In the genomic region with DNA sequence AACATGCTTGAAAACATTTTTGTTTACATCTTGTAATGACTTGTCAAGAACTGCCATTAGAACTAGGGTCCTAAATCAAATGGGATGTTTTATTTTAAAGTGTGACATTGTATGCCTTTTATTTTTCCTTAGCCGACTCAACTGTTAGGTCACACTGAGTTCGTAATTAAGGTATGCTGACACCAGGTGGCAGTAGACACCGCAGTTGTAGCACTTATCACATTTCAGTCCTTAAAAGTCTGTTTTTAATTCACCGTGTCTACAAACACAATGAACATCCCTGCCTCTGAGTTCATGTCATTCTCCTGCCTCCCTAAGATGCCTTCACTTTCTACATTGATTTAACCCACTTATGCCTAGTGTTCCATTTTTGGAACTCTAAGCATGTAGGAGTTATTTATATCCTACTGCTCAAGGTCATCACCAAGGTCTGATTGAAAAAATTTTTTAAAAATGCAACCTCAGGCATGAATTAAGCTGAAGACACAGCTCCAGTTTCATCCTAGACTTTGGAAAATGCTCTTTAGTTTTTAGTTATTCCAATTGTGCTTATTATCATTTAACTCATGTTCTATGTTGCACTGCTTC, we compare ENCODE assay signal across 8 cellular contexts.
DNase-seq lines count a peak whose midpoint lies in the region; ATAC-seq and TF ChIP-seq lines count a peak whose summit lies in the region.

No MANE protein-coding gene starts in this region.

- no peak overlapping the region for H3K27ac Mint-ChIP-seq in type B pancreatic cell
- H3K27ac Mint-ChIP-seq in CD14-positive monocyte, result no peak overlapping the region

- intact Hi-C loops in PC-3 (cut with micrococcal nuclease), result no loop called here
- intact Hi-C loops in CD14-positive monocyte (cut with micrococcal nuclease), result no loop called here

- H3K36me3 ChIP-seq in PC-3 (ENCODE audit: low read depth, low read length), result no peaks in the 10 kb centered on the region
- H3K36me3 ChIP-seq in fibroblast of lung (ENCODE audit: control insufficient read depth, insufficient read depth, low read length), result no peaks in the 10 kb centered on the region

- H3K4me2 ChIP-seq in PC-3 (ENCODE audit: low read length), result no peak overlapping the region
- no peak overlapping the region for H3K4me2 ChIP-seq in fibroblast of lung (ENCODE audit: extremely low read depth, insufficient read depth, low read length)

- no peaks in the 10 kb centered on the region for H3K9me2 ChIP-seq in PC-3 (replicated peaks; ENCODE audit: low read length)

- H3K27ac ChIP-seq in PC-3 (ENCODE audit: low read length) (no peak overlapping the region), fibroblast of lung (ENCODE audit: insufficient read depth, low read length) (no peak overlapping the region)

- ATAC-seq in GM21390 (IDR thresholded peaks at IDR 0.05; ENCODE audit: unreplicated experiment) (peak; percentile 47), PC-3 (no peak)

- H3K4me1 Mint-ChIP-seq in type B pancreatic cell (ENCODE audit: unreplicated experiment) (peaks cover 8% of the 10 kb centered on the region), CD14-positive monocyte (no peaks in the 10 kb centered on the region)

- no peaks in the 10 kb centered on the region for H3F3A ChIP-seq in PC-3 (ENCODE audit: low read length, unreplicated experiment)

- no peaks in the 10 kb centered on the region for H3K9me3 Mint-ChIP-seq in type B pancreatic cell
- H3K9me3 Mint-ChIP-seq in CD14-positive monocyte, result peaks cover 0 to 8% (median 3%) of the 10 kb centered on the region in 7 donors

- H2AFZ ChIP-seq in PC-3 (ENCODE audit: low read length) (no peak overlapping the region), fibroblast of lung (ENCODE audit: low read length) (no peak overlapping the region)

- DNase-seq in Ammon's horn (ENCODE audit: low spot score) (peak; percentile 35), PC-3 (peak; percentile 63), fibroblast of lung (ENCODE audit: low read depth in 2 of 2) (peak; percentile 41 to 77), type B pancreatic cell (ENCODE audit: extremely low spot score, unreplicated experiment) (no peak), medulla oblongata (ENCODE audit: extremely low spot score) (no peak), CD14-positive monocyte (ENCODE audit: low spot score) (no peak), cortex of kidney (lab: John Stamatoyannopoulos, UW) (no peak)

- H3K36me3 Mint-ChIP-seq in type B pancreatic cell (no peaks in the 10 kb centered on the region), CD14-positive monocyte (no peaks in the 10 kb centered on the region)

- H3K27me3 Mint-ChIP-seq in type B pancreatic cell (no peaks in the 10 kb centered on the region), CD14-positive monocyte (ENCODE audit: low read depth in 3 of 3) (peaks cover 0 to 2% (median 0%) of the 10 kb centered on the region in 3 donors)

- H3K4me1 ChIP-seq in PC-3 (ENCODE audit: insufficient read depth, low read length) (no peaks in the 10 kb centered on the region), fibroblast of lung (ENCODE audit: control insufficient read depth, extremely low read depth, insufficient read depth, low read length) (peaks cover 3% of the 10 kb centered on the region)

- CTCF ChIA-PET in PC-3 (lab: Charles Lee), result no interaction called here

- TF ChIP-seq CTCF in PC-3 (conservative IDR thresholded peaks at IDR 0.05; ENCODE audit: low read depth, low read length) (peak; percentile 70), fibroblast of lung (conservative IDR thresholded peaks at IDR 0.05 in 1 of 2, IDR thresholded peaks at IDR 0.05 in 1 of 2; ENCODE audit: low read depth in 1 of 2, low read length in 2 of 2) (peak; percentile 55 to 63), type B pancreatic cell (conservative IDR thresholded peaks at IDR 0.05) (peak; percentile 71), CD14-positive monocyte (IDR thresholded peaks at IDR 0.05) (no peak)

- no peaks in the 10 kb centered on the region for H3K79me2 ChIP-seq in PC-3 (ENCODE audit: low read length)
- H3K79me2 ChIP-seq in fibroblast of lung (ENCODE audit: control insufficient read depth, insufficient read depth, low read length), result no peaks in the 10 kb centered on the region

- no peaks in the 10 kb centered on the region for H3K9me3 ChIP-seq in PC-3 (ENCODE audit: low read length)
- H3K9me3 ChIP-seq in fibroblast of lung (ENCODE audit: control insufficient read depth, insufficient read depth, low read depth, low read length), result no peaks in the 10 kb centered on the region

- H4K20me1 ChIP-seq in PC-3 (ENCODE audit: low read length) (no peaks in the 10 kb centered on the region), fibroblast of lung (ENCODE audit: control insufficient read depth, extremely low read depth, insufficient read depth, low read length) (no peaks in the 10 kb centered on the region)

- H3K9ac ChIP-seq in PC-3 (ENCODE audit: low read length) (no peak overlapping the region), fibroblast of lung (ENCODE audit: insufficient read depth, low read length) (no peak overlapping the region)

- POLR2A ChIA-PET in PC-3 (lab: Charles Lee; ENCODE audit: unreplicated experiment), result no interaction called here

- BruUV-seq in PC-3 (replicated peaks; lab: Mats Ljungman, UMichigan), result no TSS peak

- H3K4me3 ChIP-seq in PC-3 (ENCODE audit: low read length), result no peak overlapping the region
- no peak overlapping the region for H3K4me3 ChIP-seq in fibroblast of lung (replicated peaks in 1 of 4; ENCODE audit: control extremely low read depth in 1 of 4, insufficient read depth in 1 of 4, low read depth in 3 of 4, low read length in 4 of 4)

- H3K27me3 ChIP-seq in PC-3 (ENCODE audit: low read length), result peaks cover 19% of the 10 kb centered on the region
- H3K27me3 ChIP-seq in fibroblast of lung (ENCODE audit: control insufficient read depth, insufficient read depth, low read length), result no peaks in the 10 kb centered on the region

- H3K4me3 Mint-ChIP-seq in type B pancreatic cell, result no peak overlapping the region
- no peak overlapping the region for H3K4me3 Mint-ChIP-seq in CD14-positive monocyte

Comparison
In these comparisons a context has a peak if more than half of its experiments do, and no peak if none do; other contexts are left out.
1. DNase-seq: peak in Ammon's horn (single experiment), PC-3 (single experiment) and fibroblast of lung (2 of 2); none in type B pancreatic cell (single experiment), medulla oblongata (single experiment), CD14-positive monocyte (single experiment) and cortex of kidney (single experiment).